In the genomic region with DNA sequence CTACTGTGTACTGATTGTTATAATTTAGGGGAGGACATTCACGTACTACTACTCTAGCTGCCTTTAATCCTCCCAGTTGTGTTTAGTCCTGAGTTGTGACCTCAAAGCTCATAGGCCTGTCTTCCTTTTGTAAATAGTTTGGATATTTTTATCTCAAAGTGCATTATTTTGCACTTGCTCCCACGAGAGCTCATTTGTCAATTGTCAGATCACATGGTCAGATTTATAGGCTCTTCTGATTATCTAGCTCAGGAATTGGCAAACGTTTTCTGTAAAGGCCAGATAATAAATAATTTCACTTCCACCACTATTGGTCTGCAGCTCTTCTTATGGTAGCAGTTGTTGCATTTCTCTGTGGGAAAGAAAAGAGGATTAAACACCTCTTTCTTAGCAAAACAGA, we compare ENCODE assay signal across 33 cellular contexts.
"Had no signal": no experiment of that assay in that cellular context is flagged by ENCODE, and none has a peak within 500 bp of the region (broad histone marks: within the 10 kb centered on the region; RNA-seq: fewer than 3 reads in every experiment).

No MANE protein-coding gene starts in this region.

- H3K4me3 Mint-ChIP-seq: activated CD4-positive, alpha-beta memory T cell treated with anti-CD3 and anti-CD28 coated beads, Interleukin-2, amount 10 ng/mL, durations not matched to agents 7 days and 5 days; activated CD4-positive, alpha-beta T cell treated with anti-CD3 and anti-CD28 coated beads for 36 hours; activated CD4-positive, alpha-beta T cell treated with anti-CD3 and anti-CD28 coated beads, Interleukin-2, amount 10 ng/mL, durations not matched to agents 24 days and 14 days; activated naive CD4-positive, alpha-beta T cell treated with anti-CD3 and anti-CD28 coated beads for 36 hours; activated naive CD4-positive, alpha-beta T cell treated with anti-CD3 and anti-CD28 coated beads, Interleukin-2, amount 50 U/mL, for 24 hours; activated naive CD8-positive, alpha-beta T cell treated with anti-CD3 and anti-CD28 coated beads for 36 hours; activated naive CD8-positive, alpha-beta T cell treated with anti-CD3 and anti-CD28 coated beads, Interleukin-2, amount 50 U/mL, for 24 hours; activated T-cell treated with anti-CD3 and anti-CD28 coated beads, Interleukin-2, amount 50 U/mL, for 4 hours; activated T-helper 17 cell treated with anti-CD3 and anti-CD28 coated beads, Interleukin-2, amount 50 U/mL, for 72 hours; brain; central memory CD8-positive, alpha-beta T cell; dendritic cell treated with granulocyte-macrophage colony-stimulating factor and Interleukin-4, amounts not matched to agents 40 ng/mL and 50 ng/mL, for 4 days; effector memory CD8-positive, alpha-beta T cell; T-helper 17 cell; T-helper 2 cell treated with Interferon-gamma antibody and Interleukin-4, amounts not matched to agents 5 μg/mL and 100 μg/mL, for 36 hours had no signal

- H3K9me3 Mint-ChIP-seq: activated CD4-positive, alpha-beta memory T cell treated with anti-CD3 and anti-CD28 coated beads, Interleukin-2, amount 10 ng/mL, durations not matched to agents 7 days and 5 days; activated CD4-positive, alpha-beta T cell treated with anti-CD3 and anti-CD28 coated beads, Interleukin-2, amount 10 ng/mL, durations not matched to agents 24 days and 14 days; activated naive CD4-positive, alpha-beta T cell treated with anti-CD3 and anti-CD28 coated beads for 36 hours; activated naive CD4-positive, alpha-beta T cell treated with anti-CD3 and anti-CD28 coated beads, Interleukin-2, amount 50 U/mL, for 24 hours; activated naive CD8-positive, alpha-beta T cell treated with anti-CD3 and anti-CD28 coated beads for 36 hours; activated naive CD8-positive, alpha-beta T cell treated with anti-CD3 and anti-CD28 coated beads, Interleukin-2, amount 50 U/mL, for 24 hours; activated T-cell treated with anti-CD3 and anti-CD28 coated beads, Interleukin-2, amount 50 U/mL, for 4 hours; activated T-helper 17 cell treated with anti-CD3 and anti-CD28 coated beads, Interleukin-2, amount 50 U/mL, for 72 hours; brain; central memory CD8-positive, alpha-beta T cell; dendritic cell treated with granulocyte-macrophage colony-stimulating factor and Interleukin-4, amounts not matched to agents 40 ng/mL and 50 ng/mL, for 4 days; effector memory CD8-positive, alpha-beta T cell; T-helper 2 cell treated with Interferon-gamma antibody and Interleukin-4, amounts not matched to agents 5 μg/mL and 100 μg/mL, for 36 hours had no signal

- H3K27me3 Mint-ChIP-seq: activated naive CD4-positive, alpha-beta T cell treated with anti-CD3 and anti-CD28 coated beads, Interleukin-2, amount 50 U/mL, for 24 hours; activated naive CD8-positive, alpha-beta T cell treated with anti-CD3 and anti-CD28 coated beads for 36 hours; activated T-helper 17 cell treated with anti-CD3 and anti-CD28 coated beads, Interleukin-2, amount 50 U/mL, for 72 hours had no signal

- H3K4me1 ChIP-seq: adrenal gland, ascending aorta, breast epithelium, heart right ventricle had no signal

- H3K36me3 ChIP-seq: adrenal gland, ascending aorta, breast epithelium, cardiac muscle cell, esophagus muscularis mucosa, gastroesophageal sphincter, heart right ventricle had no signal

- H3K4me1 Mint-ChIP-seq: activated CD4-positive, alpha-beta memory T cell treated with anti-CD3 and anti-CD28 coated beads, Interleukin-2, amount 10 ng/mL, durations not matched to agents 7 days and 5 days; activated CD4-positive, alpha-beta T cell treated with anti-CD3 and anti-CD28 coated beads for 36 hours; activated CD4-positive, alpha-beta T cell treated with anti-CD3 and anti-CD28 coated beads, Interleukin-2, amount 10 ng/mL, durations not matched to agents 24 days and 14 days; activated naive CD4-positive, alpha-beta T cell treated with anti-CD3 and anti-CD28 coated beads, Interleukin-2, amount 50 U/mL, for 24 hours; activated naive CD8-positive, alpha-beta T cell treated with anti-CD3 and anti-CD28 coated beads for 36 hours; activated naive CD8-positive, alpha-beta T cell treated with anti-CD3 and anti-CD28 coated beads, Interleukin-2, amount 50 U/mL, for 24 hours; activated T-helper 17 cell treated with anti-CD3 and anti-CD28 coated beads, Interleukin-2, amount 50 U/mL, for 72 hours; central memory CD8-positive, alpha-beta T cell had no signal

- H3K4me3 ChIP-seq: adrenal gland, ascending aorta, breast epithelium, cardiac muscle cell, coronary artery, esophagus muscularis mucosa, gastroesophageal sphincter, heart right ventricle had no signal

- H3K36me3 Mint-ChIP-seq: activated naive CD4-positive, alpha-beta T cell treated with anti-CD3 and anti-CD28 coated beads, Interleukin-2, amount 50 U/mL, for 24 hours; activated naive CD8-positive, alpha-beta T cell treated with anti-CD3 and anti-CD28 coated beads for 36 hours; brain had no signal

- H3K27ac Mint-ChIP-seq: activated CD4-positive, alpha-beta memory T cell treated with anti-CD3 and anti-CD28 coated beads, Interleukin-2, amount 10 ng/mL, durations not matched to agents 7 days and 5 days; activated CD4-positive, alpha-beta T cell treated with anti-CD3 and anti-CD28 coated beads for 36 hours; activated CD4-positive, alpha-beta T cell treated with anti-CD3 and anti-CD28 coated beads, Interleukin-2, amount 10 ng/mL, durations not matched to agents 24 days and 14 days; activated naive CD4-positive, alpha-beta T cell treated with anti-CD3 and anti-CD28 coated beads for 36 hours; activated naive CD4-positive, alpha-beta T cell treated with anti-CD3 and anti-CD28 coated beads, Interleukin-2, amount 50 U/mL, for 24 hours; activated naive CD8-positive, alpha-beta T cell treated with anti-CD3 and anti-CD28 coated beads for 36 hours; activated naive CD8-positive, alpha-beta T cell treated with anti-CD3 and anti-CD28 coated beads, Interleukin-2, amount 50 U/mL, for 24 hours; activated T-helper 17 cell treated with anti-CD3 and anti-CD28 coated beads, Interleukin-2, amount 50 U/mL, for 72 hours; brain; dendritic cell treated with granulocyte-macrophage colony-stimulating factor and Interleukin-4, amounts not matched to agents 40 ng/mL and 50 ng/mL, for 4 days; effector memory CD8-positive, alpha-beta T cell; T-helper 17 cell; T-helper 2 cell treated with Interferon-gamma antibody and Interleukin-4, amounts not matched to agents 5 μg/mL and 100 μg/mL, for 36 hours had no signal

- H3K27me3 ChIP-seq: adrenal gland, ascending aorta, breast epithelium, esophagus muscularis mucosa, gastroesophageal sphincter had no signal

- H3K9me3 ChIP-seq: adrenal gland, ascending aorta, breast epithelium, esophagus muscularis mucosa, gastroesophageal sphincter, heart right ventricle had no signal

- H3K27ac ChIP-seq: adrenal gland, ascending aorta, breast epithelium, cardiac muscle cell, coronary artery, esophagus muscularis mucosa, gastroesophageal sphincter, heart right ventricle had no signal

- DNase-seq: activated CD4-positive, alpha-beta memory T cell treated with anti-CD3 and anti-CD28 coated beads, Interleukin-2, amount 10 ng/mL, durations not matched to agents 7 days and 5 days; activated CD4-positive, alpha-beta T cell treated with anti-CD3 and anti-CD28 coated beads for 36 hours; activated CD4-positive, alpha-beta T cell treated with anti-CD3 and anti-CD28 coated beads, Interleukin-2, amount 10 ng/mL, durations not matched to agents 24 days and 14 days; activated CD4-positive, alpha-beta T cell treated with anti-CD3 and anti-CD28 coated beads, Interleukin-2, amount 50 U/mL, for 4 hours; activated CD4-positive, CD25-positive, alpha-beta regulatory T cell; activated CD4-positive, CD25-positive, alpha-beta regulatory T cell treated with anti-CD3 and anti-CD28 coated beads, Interleukin-2, amount 50 U/mL, for 72 hours; activated CD8-positive, alpha-beta memory T cell treated with anti-CD3 and anti-CD28 coated beads for 24 hours; activated effector memory CD4-positive, alpha-beta T cell treated with Interleukin-2 at 50 U/mL for 16 hours; activated naive CD4-positive, alpha-beta T cell treated with anti-CD3 and anti-CD28 coated beads for 36 hours; activated naive CD8-positive, alpha-beta T cell treated with anti-CD3 and anti-CD28 coated beads for 36 hours; activated naive CD8-positive, alpha-beta T cell treated with anti-CD3 and anti-CD28 coated beads, Interleukin-2, amount 50 U/mL, for 24 hours; activated T-cell treated with anti-CD3 and anti-CD28 coated beads, Interleukin-2, amount 50 U/mL, for 4 hours; adrenal gland; effector CD4-positive, alpha-beta T cell; effector memory CD8-positive, alpha-beta T cell; erythroblast; foreskin melanocyte; heart right ventricle; T-helper 1 cell; T-helper 17 cell; T1000 had no signal

- ATAC-seq: activated CD4-positive, alpha-beta T cell treated with anti-CD3 and anti-CD28 coated beads for 36 hours; activated naive CD8-positive, alpha-beta T cell treated with anti-CD3 and anti-CD28 coated beads, Interleukin-2, amount 50 U/mL, for 24 hours; activated T-cell treated with anti-CD3 and anti-CD28 coated beads, Interleukin-2, amount 50 U/mL, for 4 hours; activated T-helper 17 cell treated with anti-CD3 and anti-CD28 coated beads, Interleukin-2, amount 50 U/mL, for 72 hours; effector memory CD8-positive, alpha-beta T cell; gastroesophageal sphincter; heart right ventricle; T-helper 17 cell had no signal
